ENCODE assay signal across 8 cellular contexts in the genomic region with DNA sequence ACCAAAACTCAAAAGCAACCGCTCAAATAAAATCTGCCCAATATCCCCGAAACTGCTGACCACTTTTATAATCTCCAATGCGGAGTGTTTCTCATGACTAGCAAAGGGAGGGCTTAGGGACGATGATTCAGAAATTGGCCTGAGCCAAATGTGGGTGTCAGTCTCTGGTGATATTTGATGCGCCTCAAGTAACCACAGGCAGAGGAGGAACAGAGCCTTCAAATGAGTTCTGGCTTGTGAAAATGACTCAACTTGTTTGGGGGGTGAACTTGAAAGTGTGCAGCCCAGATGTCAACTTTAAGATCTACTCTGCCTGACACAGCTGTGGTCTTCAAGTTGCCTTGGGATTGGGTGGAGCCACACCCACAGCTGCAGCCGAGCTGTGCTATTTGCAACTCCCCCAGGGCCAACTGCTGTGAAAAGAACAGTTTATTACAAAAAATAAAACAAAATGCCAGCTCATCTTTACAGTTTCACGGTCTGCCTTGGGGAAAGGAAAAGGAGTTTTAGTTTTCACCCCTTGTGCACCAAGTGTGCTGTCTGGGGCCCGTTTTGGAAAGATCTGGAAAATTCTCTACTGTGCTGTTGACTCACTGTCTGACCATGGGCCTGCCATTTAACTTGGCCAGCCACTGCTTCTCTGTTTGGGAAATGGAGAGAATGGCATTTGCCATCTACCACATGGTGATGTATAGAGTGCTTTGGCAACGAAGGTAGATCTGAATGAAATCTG.
DNase-seq lines count a peak whose midpoint lies in the region; ATAC-seq and TF ChIP-seq lines count a peak whose summit lies in the region.

No MANE protein-coding gene starts in this region.

- ATAC-seq in GM18907 (IDR thresholded peaks at IDR 0.05; ENCODE audit: unreplicated experiment) (peak; percentile 73), HG03045 (IDR thresholded peaks at IDR 0.05; ENCODE audit: unreplicated experiment) (peak; percentile 93), left lobe of liver (no peak)

- no peak overlapping the region for H2AFZ ChIP-seq in smooth muscle cell (ENCODE audit: low read depth)

- H3K36me3 ChIP-seq in SJSA1 (no peaks in the 10 kb centered on the region), smooth muscle cell (ENCODE audit: low read depth) (no peaks in the 10 kb centered on the region)

- H3K4me2 ChIP-seq in smooth muscle cell: peak overlapping the region; percentile 68

- peak overlapping the region; percentile 71 for H3K9ac ChIP-seq in smooth muscle cell (ENCODE audit: low read depth)

- no peaks in the 10 kb centered on the region for H3F3A ChIP-seq in smooth muscle cell (ENCODE audit: low read depth)

- H3K79me2 ChIP-seq in smooth muscle cell (ENCODE audit: low read depth): no peaks in the 10 kb centered on the region

- H3K4me3 ChIP-seq in SJSA1 (no peak overlapping the region), smooth muscle cell (no peak overlapping the region)

- TF ChIP-seq CTCF in smooth muscle cell (IDR thresholded peaks at IDR 0.05; ENCODE audit: borderline replicate concordance, insufficient read depth, poor library complexity, severe bottlenecking): no peak

- H3K27ac ChIP-seq in SJSA1 (peak overlapping the region; percentile 1; the same call in 1 of the 2 replicates), smooth muscle cell (ENCODE audit: low read depth) (peak overlapping the region; percentile 92)

- 11% methylated on average over 9 of the region's 9 CpGs for WGBS in smooth muscle cell (ENCODE audit: low lambda C conversion rate)

- peaks cover 22% of the 10 kb centered on the region for H3K4me1 ChIP-seq in SJSA1 (replicated peaks)
- peaks cover 5% of the 10 kb centered on the region for H3K4me1 ChIP-seq in smooth muscle cell (ENCODE audit: low read depth)

- H4K20me1 ChIP-seq in smooth muscle cell (ENCODE audit: low read depth): no peaks in the 10 kb centered on the region

- H3K27me3 ChIP-seq in SJSA1 (replicated peaks) (no peaks in the 10 kb centered on the region; the same call in 1 of the 2 replicates), smooth muscle cell (ENCODE audit: low read depth) (no peaks in the 10 kb centered on the region)

- no peaks in the 10 kb centered on the region for H3K9me3 ChIP-seq in SJSA1 (replicated peaks)
- H3K9me3 ChIP-seq in smooth muscle cell (replicated peaks; ENCODE audit: low read depth): no peaks in the 10 kb centered on the region

- DNase-seq in A172 (ENCODE audit: low spot score): peak; percentile 99
- peak; percentile 62 to 63 for DNase-seq in SJSA1 (ENCODE audit: low read depth in 1 of 2, low spot score in 2 of 2)
- DNase-seq in foreskin melanocyte: peak; percentile 93
- peak; percentile 15 for DNase-seq in smooth muscle cell (lab: John Stamatoyannopoulos, UW; ENCODE audit: unreplicated experiment)
- DNase-seq in left lobe of liver (ENCODE audit: low spot score): no peak
- no peak for DNase-seq in NCI-H510A treated with DMSO at 0.1 percent for 48 hours (lab: John Stamatoyannopoulos, UW)

Comparison
In these comparisons a context has a peak if more than half of its experiments do, and no peak if none do; other contexts are left out.
1. DNase-seq: peak in A172 (single experiment), SJSA1 (2 of 2), foreskin melanocyte (single experiment) and smooth muscle cell (single experiment); none in left lobe of liver (single experiment) and NCI-H510A treated with DMSO at 0.1 percent for 48 hours (single experiment).